ENCODE assay signal across 28 cellular contexts in genomic region chr2:150415022-150415421, GRCh38.
"Had no signal": no experiment of that assay in that cellular context is flagged by ENCODE, and none has a peak within 500 bp of the region (broad histone marks: within the 10 kb centered on the region; RNA-seq: fewer than 3 reads in every experiment).

No MANE protein-coding gene starts in this region.

- H3K9me3 ChIP-seq: ovary, psoas muscle, spleen, suprapubic skin, testis, tibial artery, transverse colon, upper lobe of right lung, uterus had no signal

- ATAC-seq: natural killer cell; right cardiac atrium; sciatic nerve; stimulated activated memory B cell treated with anti-CD40 and anti-IgM and Interleukin-4, amounts not matched to agents 10 μg/mL and 1 μg/mL and 100 μg/mL, for 72 hours; stimulated activated naive CD8-positive, alpha-beta T cell treated with anti-CD3 and anti-CD28 coated beads, Interleukin-15, amount 100 ng/mL, for 72 hours; stimulated activated naive CD8-positive, alpha-beta T cell treated with anti-CD3 and anti-CD28 coated beads, Interleukin-15, Interleukin-2, amounts not matched to agents 100 U/mL and 50 U/mL, for 24 hours; upper lobe of right lung had no signal

- H3K4me3 ChIP-seq: neural progenitor cell, ovary, psoas muscle, skin epidermis, smooth muscle cell, spleen, suprapubic skin, testis, tibial artery, transverse colon, upper lobe of right lung, uterus had no signal

- H3K79me2 ChIP-seq: parathyroid adenoma had no signal

- H3K27ac ChIP-seq: neural progenitor cell, ovary, parathyroid adenoma, psoas muscle, skin epidermis, spleen, suprapubic skin, testis, tibial artery, transverse colon, upper lobe of right lung, uterus had no signal

- H3K9ac ChIP-seq: neural progenitor cell, parathyroid adenoma had no signal

- DNase-seq: natural killer cell; occipital lobe; ovary; posterior cingulate gyrus; psoas muscle; right cardiac atrium; spleen; stimulated activated CD4-positive, alpha-beta T cell treated with anti-CD3 and anti-CD28 coated beads, Interleukin-12 subunit alpha, Interleukin-12 subunit beta, amount 100 ng/mL, for 4 hours; stimulated activated CD4-positive, alpha-beta T cell treated with anti-CD3 and anti-CD28 coated beads, Interleukin-1b, Interleukin-23, amount 100 ng/mL, for 48 hours; stimulated activated CD4-positive, alpha-beta T cell treated with anti-CD3 and anti-CD28 coated beads, Interleukin-4, amount 100 ng/mL, for 1 hour; stimulated activated CD4-positive, alpha-beta T cell treated with anti-CD3 and anti-CD28 coated beads, Interleukin-4, amount 100 ng/mL, for 4 hours; stimulated activated CD8-positive, alpha-beta memory T cell treated with anti-CD3 and anti-CD28 coated beads, Interleukin-4, amount 100 ng/mL, for 48 hours; stimulated activated naive CD4-positive, alpha-beta T cell; stimulated activated naive CD8-positive, alpha-beta T cell treated with anti-CD3 and anti-CD28 coated beads, Interleukin-15, amount 100 ng/mL, for 72 hours; stimulated activated naive CD8-positive, alpha-beta T cell treated with anti-CD3 and anti-CD28 coated beads, Interleukin-15, Interleukin-2, amounts not matched to agents 100 U/mL and 50 U/mL, for 24 hours; substantia nigra; testis; tibial artery; transverse colon; upper lobe of right lung; uterus had no signal

- H3K4me2 ChIP-seq: neural progenitor cell, smooth muscle cell had no signal

- H3K27me3 ChIP-seq: neural progenitor cell, ovary, spleen, suprapubic skin, testis, tibial artery, transverse colon, upper lobe of right lung, uterus had no signal

- H3K36me3 ChIP-seq: neural progenitor cell, ovary, spleen, suprapubic skin, tibial artery, transverse colon, upper lobe of right lung, uterus had no signal

- H3K4me1 ChIP-seq: parathyroid adenoma, psoas muscle, spleen, suprapubic skin, testis, tibial artery, upper lobe of right lung, uterus had no signal

- H2AFZ ChIP-seq: neural progenitor cell, parathyroid adenoma had no signal
